In genomic region chr1:235938714-235939487, GRCh38 we compare ENCODE assay signal across 11 cellular contexts.
DNase-seq lines count a peak whose midpoint lies in the region; ATAC-seq and TF ChIP-seq lines count a peak whose summit lies in the region.
"Had no signal": no experiment of that assay in that cellular context is flagged by ENCODE, and none has a peak within 500 bp of the region (broad histone marks: within the 10 kb centered on the region; RNA-seq: fewer than 3 reads in every experiment).

No MANE protein-coding gene starts in this region.

- WGBS in right cardiac atrium = 43% methylated on average over 7 of the region's 7 CpGs

- no peaks in the 10 kb centered on the region for H3F3A ChIP-seq in MM.1S (ENCODE audit: insufficient read depth, low read length)

- intact Hi-C loops in right cardiac atrium (cut with DNase I) = no loop called here

- H3K9me2 ChIP-seq in MM.1S (replicated peaks; ENCODE audit: insufficient read depth, low read length) = no peaks in the 10 kb centered on the region

- H3K9ac ChIP-seq in BLaER1 (peak overlapping the region; percentile 63), MM.1S (ENCODE audit: low read length) (no peak overlapping the region)

- H4K20me1 ChIP-seq in BLaER1 (no peaks in the 10 kb centered on the region), MM.1S (ENCODE audit: insufficient read depth, low read length) (no peaks in the 10 kb centered on the region)

- TF ChIP-seq CTCF in HEK293 (tag by site-specific recombination; IDR thresholded peaks at IDR 0.05) = no peak
- TF ChIP-seq CTCF in MM.1S (IDR thresholded peaks at IDR 0.05; ENCODE audit: low read length) = no peak

- DNase-seq in SIG-M5 treated with dmso at 0.1 percent for 504 hours (lab: John Stamatoyannopoulos, UW; ENCODE audit: unreplicated experiment) (peak; percentile 99), right cardiac atrium (no peak), MM.1S (no peak), NCI-H2029 (lab: John Stamatoyannopoulos, UW) (no peak), SW480 (ENCODE audit: low spot score) (no peak), glomerular visceral epithelial cell (ENCODE audit: extremely low spot score) (no peak)
- DNase-seq: activated CD4-positive, alpha-beta T cell treated with anti-CD3 and anti-CD28 coated beads, Interleukin-2, amount 50 U/mL, for 4 hours; endodermal cell; NCI-H1417 treated with DMSO at 0.1 percent for 48 hours had no signal

- peak; percentile 59 to 74 for ATAC-seq in right cardiac atrium

- H2AFZ ChIP-seq in MM.1S (ENCODE audit: low read length) = no peak overlapping the region

- POLR2A ChIA-PET in HEK293 (lab: Yijun Ruan, JAX) = no interaction called here

- H3K4me3 ChIP-seq in BLaER1 (peak overlapping the region; percentile 29; the same call in 1 of the 2 replicates), HEK293 (ENCODE audit: low read depth, low read length) (no peak overlapping the region), right cardiac atrium (ENCODE audit: low read length) (no peak overlapping the region), MM.1S (ENCODE audit: low read length) (no peak overlapping the region)

- peak overlapping the region; percentile 85 for H3K27ac ChIP-seq in BLaER1
- H3K27ac ChIP-seq in HEK293 (ENCODE audit: extremely low read depth, low read depth, low read length) = no peak overlapping the region
- H3K27ac ChIP-seq in right cardiac atrium (ENCODE audit: low read length) = no peak overlapping the region
- H3K27ac ChIP-seq in MM.1S (ENCODE audit: low read length) = no peak overlapping the region

- H3K79me2 ChIP-seq in MM.1S (ENCODE audit: low read length) = no peaks in the 10 kb centered on the region

- H3K4me1 ChIP-seq in BLaER1 (peaks cover 83% of the 10 kb centered on the region), HEK293 (ENCODE audit: control insufficient read depth, insufficient read depth, low read length) (no peaks in the 10 kb centered on the region; the same call in 1 of the 2 replicates), right cardiac atrium (ENCODE audit: control insufficient read depth, insufficient read depth, low read length) (no peaks in the 10 kb centered on the region), MM.1S (ENCODE audit: low read length) (no peaks in the 10 kb centered on the region)

- CTCF ChIA-PET in HEK293 (lab: Yijun Ruan, JAX) = interaction anchor here (0.5 to 1.4 kb wide), 6 partner anchors 9 to 2000 kb away, joined by 3 to 5 read pairs (median 4); no protein-coding TSS in a partner anchor

- H3K36me3 ChIP-seq in BLaER1 (no peaks in the 10 kb centered on the region), HEK293 (ENCODE audit: control insufficient read depth in 2 of 2, insufficient read depth in 1 of 2, low read length in 2 of 2) (no peaks in the 10 kb centered on the region), MM.1S (replicated peaks; ENCODE audit: insufficient read depth, low read length) (no peaks in the 10 kb centered on the region)

- H3K4me2 ChIP-seq in BLaER1 = peak overlapping the region; percentile 82
- H3K4me2 ChIP-seq in MM.1S (ENCODE audit: low read depth, low read length) = no peak overlapping the region

- no peaks in the 10 kb centered on the region for H3K9me3 ChIP-seq in BLaER1
- H3K9me3 ChIP-seq in HEK293 (ENCODE audit: control insufficient read depth, insufficient read depth, low read depth, low read length) = no peaks in the 10 kb centered on the region
- no peaks in the 10 kb centered on the region for H3K9me3 ChIP-seq in right cardiac atrium (ENCODE audit: control insufficient read depth, low read length)
- H3K9me3 ChIP-seq in MM.1S (replicated peaks; ENCODE audit: insufficient read depth, low read length) = no peaks in the 10 kb centered on the region

- no peaks in the 10 kb centered on the region for H3K27me3 ChIP-seq in BLaER1
- no peaks in the 10 kb centered on the region for H3K27me3 ChIP-seq in right cardiac atrium (ENCODE audit: control insufficient read depth, insufficient read depth)
- no peaks in the 10 kb centered on the region for H3K27me3 ChIP-seq in MM.1S (replicated peaks; ENCODE audit: insufficient read depth, low read length)

TF ChIP-seq in HEK293, 187 proteins besides CTCF, POLR2A, EP300 and RAD21:
- TF ChIP-seq TCF7L2 (IDR thresholded peaks at IDR 0.05; ENCODE audit: borderline replicate concordance, low read depth, low read length) (no peak), ZNF513 (tag by site-specific recombination; IDR thresholded peaks at IDR 0.05) (0 out of 2 replicates have a peak, but pooled peaks have one; percentile 6)
TF ChIP-seq in HEK293: peak in this region for 1.
